In the genomic region with DNA sequence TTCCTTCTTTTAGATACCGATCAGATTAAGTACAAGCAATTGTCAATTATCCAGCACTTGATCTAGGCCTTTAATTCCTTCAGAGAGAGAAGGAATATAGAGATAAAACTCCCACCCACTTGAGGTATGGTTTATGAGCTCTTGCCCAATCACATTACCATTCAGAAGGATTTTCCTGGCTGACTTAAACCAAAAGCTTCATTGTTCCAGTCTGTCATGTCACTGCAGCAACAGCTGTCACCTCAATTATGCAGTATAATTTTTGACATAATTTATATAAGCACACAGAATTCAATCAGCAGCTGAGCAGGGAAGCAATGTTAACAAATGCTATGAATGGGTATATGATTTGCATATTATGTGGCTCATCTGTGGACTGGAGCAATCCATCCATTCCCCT, we compare ENCODE assay signal across 3 cellular contexts.
A peak's percentile ranks its signal among the peaks of the same experiment; 100 is the strongest.
TF ChIP-seq lines count a peak whose summit lies in the region.

No MANE protein-coding gene starts in this region.

TF ChIP-seq in SK-N-SH treated with all-trans-retinoic acid at 6 μM for 48 hours, 23 proteins besides CTCF, POLR2A, EP300 and RAD21:
- TF ChIP-seq CSDC2 (CRISPR knock-in tag; IDR thresholded peaks at IDR 0.05): no peak
- TF ChIP-seq ZFP30 (CRISPR knock-in tag; IDR thresholded peaks at IDR 0.05): no peak
- no peak for TF ChIP-seq GLIS3 (CRISPR knock-in tag; IDR thresholded peaks at IDR 0.05)
- TF ChIP-seq TOX (CRISPR knock-in tag; IDR thresholded peaks at IDR 0.05; ENCODE audit: borderline replicate concordance): no peak
- TF ChIP-seq ISL1 (CRISPR knock-in tag; IDR thresholded peaks at IDR 0.05): peak; percentile 48; the same call in 1 of the 2 replicates
TF ChIP-seq in SK-N-SH treated with all-trans-retinoic acid at 6 μM for 48 hours: peak in this region for 1.

TF ChIP-seq in SK-N-SH, 30 proteins besides CTCF, POLR2A, EP300 and RAD21:
- TF ChIP-seq TEAD4 (IDR thresholded peaks at IDR 0.05; ENCODE audit: borderline replicate concordance, insufficient read depth) (no peak), TAF1 (IDR thresholded peaks at IDR 0.05; ENCODE audit: borderline replicate concordance, low read depth, low read length) (no peak), RXRA (IDR thresholded peaks at IDR 0.05; ENCODE audit: borderline replicate concordance, low read depth) (no peak), NRF1 (IDR thresholded peaks at IDR 0.05; ENCODE audit: low read depth, low read length) (no peak)
- TF ChIP-seq, protein P1, sequence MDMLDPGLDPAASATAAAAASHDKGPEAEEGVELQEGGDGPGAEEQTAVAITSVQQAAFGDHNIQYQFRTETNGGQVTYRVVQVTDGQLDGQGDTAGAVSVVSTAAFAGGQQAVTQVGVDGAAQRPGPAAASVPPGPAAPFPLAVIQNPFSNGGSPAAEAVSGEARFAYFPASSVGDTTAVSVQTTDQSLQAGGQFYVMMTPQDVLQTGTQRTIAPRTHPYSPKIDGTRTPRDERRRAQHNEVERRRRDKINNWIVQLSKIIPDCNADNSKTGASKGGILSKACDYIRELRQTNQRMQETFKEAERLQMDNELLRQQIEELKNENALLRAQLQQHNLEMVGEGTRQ (IDR thresholded peaks at IDR 0.05; ENCODE audit: borderline replicate concordance, low read depth, low read length): no peak

TF ChIP-seq in neural cell, 6 proteins besides CTCF, POLR2A, EP300 and RAD21:
- TF ChIP-seq MXI1 (conservative IDR thresholded peaks at IDR 0.05; ENCODE audit: poor library complexity, severe bottlenecking) (no peak), POLR2AphosphoS5 (IDR thresholded peaks at IDR 0.05) (no peak), EZH2 (IDR thresholded peaks at IDR 0.05; ENCODE audit: borderline replicate concordance, insufficient read depth, low read length, poor library complexity, severe bottlenecking) (no peak), SMC3 (conservative IDR thresholded peaks at IDR 0.05; ENCODE audit: poor library complexity) (no peak), TAF1 (IDR thresholded peaks at IDR 0.05; ENCODE audit: low read depth) (no peak)
- TF ChIP-seq, protein P2, sequence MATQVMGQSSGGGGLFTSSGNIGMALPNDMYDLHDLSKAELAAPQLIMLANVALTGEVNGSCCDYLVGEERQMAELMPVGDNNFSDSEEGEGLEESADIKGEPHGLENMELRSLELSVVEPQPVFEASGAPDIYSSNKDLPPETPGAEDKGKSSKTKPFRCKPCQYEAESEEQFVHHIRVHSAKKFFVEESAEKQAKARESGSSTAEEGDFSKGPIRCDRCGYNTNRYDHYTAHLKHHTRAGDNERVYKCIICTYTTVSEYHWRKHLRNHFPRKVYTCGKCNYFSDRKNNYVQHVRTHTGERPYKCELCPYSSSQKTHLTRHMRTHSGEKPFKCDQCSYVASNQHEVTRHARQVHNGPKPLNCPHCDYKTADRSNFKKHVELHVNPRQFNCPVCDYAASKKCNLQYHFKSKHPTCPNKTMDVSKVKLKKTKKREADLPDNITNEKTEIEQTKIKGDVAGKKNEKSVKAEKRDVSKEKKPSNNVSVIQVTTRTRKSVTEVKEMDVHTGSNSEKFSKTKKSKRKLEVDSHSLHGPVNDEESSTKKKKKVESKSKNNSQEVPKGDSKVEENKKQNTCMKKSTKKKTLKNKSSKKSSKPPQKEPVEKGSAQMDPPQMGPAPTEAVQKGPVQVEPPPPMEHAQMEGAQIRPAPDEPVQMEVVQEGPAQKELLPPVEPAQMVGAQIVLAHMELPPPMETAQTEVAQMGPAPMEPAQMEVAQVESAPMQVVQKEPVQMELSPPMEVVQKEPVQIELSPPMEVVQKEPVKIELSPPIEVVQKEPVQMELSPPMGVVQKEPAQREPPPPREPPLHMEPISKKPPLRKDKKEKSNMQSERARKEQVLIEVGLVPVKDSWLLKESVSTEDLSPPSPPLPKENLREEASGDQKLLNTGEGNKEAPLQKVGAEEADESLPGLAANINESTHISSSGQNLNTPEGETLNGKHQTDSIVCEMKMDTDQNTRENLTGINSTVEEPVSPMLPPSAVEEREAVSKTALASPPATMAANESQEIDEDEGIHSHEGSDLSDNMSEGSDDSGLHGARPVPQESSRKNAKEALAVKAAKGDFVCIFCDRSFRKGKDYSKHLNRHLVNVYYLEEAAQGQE (IDR thresholded peaks at IDR 0.05; ENCODE audit: borderline replicate concordance): no peak
TF ChIP-seq in neural cell: peak in this region for 0.
